11 cellular contexts compared by ENCODE assay signal in the genomic region with DNA sequence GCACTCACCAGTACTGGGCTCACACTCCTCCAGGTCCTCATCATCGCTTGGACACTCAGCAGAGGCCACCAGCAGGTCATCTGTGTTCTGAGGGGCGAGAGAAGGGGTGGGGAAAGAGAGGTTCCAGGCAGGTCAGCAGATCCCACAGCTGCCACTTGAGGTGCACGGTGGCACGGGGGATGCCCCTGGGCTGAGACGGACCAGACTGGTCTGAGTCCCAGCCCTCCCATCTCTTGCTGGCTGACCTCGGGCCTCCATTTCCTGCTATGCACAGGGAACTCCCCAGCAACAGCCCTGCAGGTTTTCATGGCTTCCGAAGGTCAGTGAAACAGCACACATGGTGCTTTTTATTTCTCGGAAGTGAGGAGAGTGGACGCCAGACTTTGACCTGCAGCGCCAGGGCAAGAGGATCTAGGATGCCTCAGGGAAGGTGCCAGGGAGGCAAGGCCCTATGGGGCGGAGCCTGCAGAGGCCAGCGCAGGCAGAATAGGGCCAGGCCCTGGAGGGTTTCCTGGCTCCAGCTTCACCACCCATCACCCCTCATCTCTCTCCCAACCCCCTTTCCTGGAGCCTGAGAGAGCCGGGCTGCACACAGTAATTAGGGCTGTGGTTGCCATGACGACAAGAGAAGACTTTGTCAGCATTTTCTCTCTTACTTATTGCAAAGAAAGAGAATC. TPM values are rescaled to one million over a fixed set of nuclear protein-coding genes. Genes with fewer than 3 reads are reported as not detected.
A peak's percentile ranks its signal among the peaks of the same experiment; 100 is the strongest.
DNase-seq lines count a peak whose midpoint lies in the region; ATAC-seq and TF ChIP-seq lines count a peak whose summit lies in the region.
"Had no signal": no experiment of that assay in that cellular context is flagged by ENCODE, and none has a peak within 500 bp of the region (broad histone marks: within the 10 kb centered on the region; RNA-seq: fewer than 3 reads in every experiment).

No MANE protein-coding gene starts in this region.

- H3K4me1 ChIP-seq in BLaER1 = peaks cover 94% of the 10 kb centered on the region
- peaks cover 5 to 20% of the 10 kb centered on the region in 2 donors for H3K4me1 ChIP-seq in mucosa of rectum (ENCODE audit: control insufficient read depth in 2 of 2, insufficient read depth in 2 of 2, low read length in 2 of 2)

- DNase-seq in NCI-H1092 treated with DMSO at 0.1 percent for 48 hours (lab: John Stamatoyannopoulos, UW) (peak; percentile 23), dorsolateral prefrontal cortex (peak in 4 of 10 donors; percentile 38 to 65 (median 54)), immature natural killer cell (no peak), NCI-H2081 (lab: John Stamatoyannopoulos, UW) (no peak)
- no peak for DNase-seq in activated CD4-positive, alpha-beta memory T cell treated with anti-CD3 and anti-CD28 coated beads for 36 hours
- DNase-seq: NCI-H2029 treated with DMSO at 0.1 percent for 48 hours had no signal

- H3K27me3 ChIP-seq in BLaER1 (no peaks in the 10 kb centered on the region; the same call in 1 of the 2 replicates), dorsolateral prefrontal cortex (no peaks in the 10 kb centered on the region), mucosa of rectum (ENCODE audit: control insufficient read depth in 2 of 2, insufficient read depth in 2 of 2, low read length in 2 of 2) (no peaks in the 10 kb centered on the region)

- H3K4me3 Mint-ChIP-seq in activated CD4-positive, alpha-beta memory T cell treated with anti-CD3 and anti-CD28 coated beads for 36 hours = no peak overlapping the region
- H3K4me3 Mint-ChIP-seq in immature natural killer cell = no peak overlapping the region

- TF ChIP-seq CTCF in dorsolateral prefrontal cortex (IDR thresholded peaks at IDR 0.05 in 54 of 56, conservative IDR thresholded peaks at IDR 0.05 in 2 of 56; ENCODE audit: low read depth in 1 of 56, partially characterized antibody in 56 of 56) = no peak

- POLR2A ChIA-PET in activated CD4-positive, alpha-beta memory T cell treated with anti-CD3 and anti-CD28 coated beads for 36 hours (lab: Charles Lee) = no interaction called here

- peak overlapping the region; percentile 87 for H3K4me2 ChIP-seq in BLaER1

- no peaks in the 10 kb centered on the region for H3K36me3 Mint-ChIP-seq in activated CD4-positive, alpha-beta memory T cell treated with anti-CD3 and anti-CD28 coated beads for 36 hours
- no peaks in the 10 kb centered on the region for H3K36me3 Mint-ChIP-seq in immature natural killer cell

- CTCF ChIA-PET in activated CD4-positive, alpha-beta memory T cell treated with anti-CD3 and anti-CD28 coated beads for 36 hours (lab: Charles Lee) = no interaction called here

- H3K9me3 Mint-ChIP-seq in activated CD4-positive, alpha-beta memory T cell treated with anti-CD3 and anti-CD28 coated beads for 36 hours = no peaks in the 10 kb centered on the region
- no peaks in the 10 kb centered on the region for H3K9me3 Mint-ChIP-seq in immature natural killer cell

- ATAC-seq in GM18867 (IDR thresholded peaks at IDR 0.05; ENCODE audit: unreplicated experiment) = no peak

- no peaks in the 10 kb centered on the region for H3K27me3 Mint-ChIP-seq in activated CD4-positive, alpha-beta memory T cell treated with anti-CD3 and anti-CD28 coated beads for 36 hours
- no peaks in the 10 kb centered on the region for H3K27me3 Mint-ChIP-seq in immature natural killer cell (ENCODE audit: low read depth in 3 of 3)

- H3K27ac Mint-ChIP-seq in activated CD4-positive, alpha-beta memory T cell treated with anti-CD3 and anti-CD28 coated beads for 36 hours = no peak overlapping the region
- H3K27ac Mint-ChIP-seq in immature natural killer cell = no peak overlapping the region

- H3K27ac ChIP-seq in BLaER1 = peak overlapping the region; percentile 85
- peak overlapping the region in 53 of 59 donors; percentile 15 to 91 (median 65) for H3K27ac ChIP-seq in dorsolateral prefrontal cortex
- H3K27ac ChIP-seq in mucosa of rectum (ENCODE audit: low read depth in 2 of 2, low read length in 2 of 2) = peak overlapping the region; percentile 32 to 69

- no peaks in the 10 kb centered on the region for H4K20me1 ChIP-seq in BLaER1

- intact Hi-C loops in dorsolateral prefrontal cortex (cut with DNase I) = no loop called here
- intact Hi-C loops in activated CD4-positive, alpha-beta memory T cell treated with anti-CD3 and anti-CD28 coated beads for 36 hours (cut with micrococcal nuclease) = no loop called here

- no peaks in the 10 kb centered on the region for H3K36me3 ChIP-seq in BLaER1
- no peaks in the 10 kb centered on the region for H3K36me3 ChIP-seq in mucosa of rectum (ENCODE audit: control insufficient read depth in 2 of 2, insufficient read depth in 2 of 2, low read length in 2 of 2)

- H3K4me3 ChIP-seq in BLaER1 = peak overlapping the region; percentile 60
- H3K4me3 ChIP-seq in dorsolateral prefrontal cortex = peak overlapping the region in 3 of 59 donors; percentile 6 to 30 (median 22)
- H3K4me3 ChIP-seq in mucosa of rectum (ENCODE audit: low read length in 2 of 2) = no peak overlapping the region

- H3K9me3 ChIP-seq in BLaER1 (no peaks in the 10 kb centered on the region), mucosa of rectum (ENCODE audit: control insufficient read depth in 2 of 2, low read length in 2 of 2) (no peaks in the 10 kb centered on the region)

- H3K4me1 Mint-ChIP-seq in activated CD4-positive, alpha-beta memory T cell treated with anti-CD3 and anti-CD28 coated beads for 36 hours (ENCODE audit: low read depth) = peaks cover 2% of the 10 kb centered on the region
- no peaks in the 10 kb centered on the region for H3K4me1 Mint-ChIP-seq in immature natural killer cell

- H3K9ac ChIP-seq in BLaER1 (peak overlapping the region; percentile 70), mucosa of rectum (ENCODE audit: low read depth in 1 of 2, low read length in 2 of 2) (no peak overlapping the region)

RNA-seq across cellular contexts. Expression of gene SLC22A12, which starts 29.4 kb away (rescaled TPM):
- total RNA-seq in dorsolateral prefrontal cortex = not detected
- not detected for total RNA-seq in activated CD4-positive, alpha-beta memory T cell treated with anti-CD3 and anti-CD28 coated beads for 36 hours
- not detected for polyA plus RNA-seq in immature natural killer cell
- total RNA-seq: chondrocyte, pulmonary artery endothelial cell had no signal
